11 cellular contexts compared by ENCODE assay signal in genomic region chr3:123758081-123758564, GRCh38.
A peak's percentile ranks its signal among the peaks of the same experiment; 100 is the strongest.
DNase-seq lines count a peak whose midpoint lies in the region; ATAC-seq and TF ChIP-seq lines count a peak whose summit lies in the region.
"Had no signal": no experiment of that assay in that cellular context is flagged by ENCODE, and none has a peak within 500 bp of the region (broad histone marks: within the 10 kb centered on the region; RNA-seq: fewer than 3 reads in every experiment).

No MANE protein-coding gene starts in this region.

- H3K4me3 ChIP-seq in AG10803 (ENCODE audit: low read length) (no peak overlapping the region), Panc1 (ENCODE audit: low read depth in 2 of 2, low read length in 2 of 2) (no peak overlapping the region), kidney epithelial cell (ENCODE audit: low read depth, low read length) (no peak overlapping the region)

- DNase-seq in AG10803 (ENCODE audit: low read depth): peak; percentile 97
- peak; percentile 99 for DNase-seq in M059J (ENCODE audit: low read depth)
- DNase-seq in Panc1 (ENCODE audit: low read depth, low spot score): no peak
- DNase-seq in kidney epithelial cell (ENCODE audit: low read depth): peak; percentile 69
- no peak for DNase-seq in hepatic stellate cell (ENCODE audit: low spot score)
- no peak for DNase-seq in HUDEP-2 (lab: John Stamatoyannopoulos, UW; ENCODE audit: unreplicated experiment in 76 of 76)
- no peak for DNase-seq in chondrocyte (ENCODE audit: low spot score)
- DNase-seq: activated naive CD4-positive, alpha-beta T cell treated with anti-CD3 and anti-CD28 coated beads, Interleukin-2, amount 50 U/mL, for 16 hours; H9; stimulated activated CD4-positive, alpha-beta T cell treated with anti-CD3 and anti-CD28 coated beads, Interleukin-4, amount 100 ng/mL, for 1 hour had no signal

- TF ChIP-seq CTCF in AG10803 (conservative IDR thresholded peaks at IDR 0.05; ENCODE audit: low read length) (no peak), Panc1 (IDR thresholded peaks at IDR 0.05) (no peak), kidney epithelial cell (IDR thresholded peaks at IDR 0.05; ENCODE audit: insufficient read depth, low read length, poor library complexity, severe bottlenecking) (no peak), chondrocyte (IDR thresholded peaks at IDR 0.05) (no peak)

- no peaks in the 10 kb centered on the region for H3K9me3 Mint-ChIP-seq in chondrocyte (ENCODE audit: low read depth)
- H3K9me3 Mint-ChIP-seq: H9 had no signal

- POLR2A ChIA-PET in Panc1 (lab: Charles Lee): interaction anchor here (0.7 kb wide), 1 partner anchor 157 kb away, joined by 5 read pairs; no protein-coding TSS in a partner anchor

- H3K36me3 Mint-ChIP-seq in chondrocyte (ENCODE audit: low read depth): peaks cover 2% of the 10 kb centered on the region

- ATAC-seq in Panc1 (peak; percentile 68; the same call in 1 of the 2 replicates), GM18505 (IDR thresholded peaks at IDR 0.05; ENCODE audit: unreplicated experiment) (no peak)

- H3K27ac ChIP-seq in Panc1 (ENCODE audit: low read length): no peak overlapping the region

- no TSS peak for BruUV-seq in Panc1 (replicated peaks; lab: Mats Ljungman, UMichigan)

- in situ Hi-C loops in Panc1 (cut with HindIII; ENCODE audit: low pct_unique_long_range_greater_than_20kb, low sequenced_read_pairs): no loop called here

- H3K27me3 Mint-ChIP-seq in chondrocyte (ENCODE audit: low read depth): no peaks in the 10 kb centered on the region

- H3K36me3 ChIP-seq in Panc1 (ENCODE audit: control insufficient read depth, insufficient read depth, low read length): no peaks in the 10 kb centered on the region
- no peaks in the 10 kb centered on the region for H3K36me3 ChIP-seq in kidney epithelial cell (ENCODE audit: control insufficient read depth, insufficient read depth, low read length)

- peaks cover 9% of the 10 kb centered on the region for H3K4me1 ChIP-seq in Panc1 (ENCODE audit: control insufficient read depth, insufficient read depth, low read length)

- no peak overlapping the region for H3K4me3 Mint-ChIP-seq in chondrocyte (ENCODE audit: unreplicated experiment)
- H3K4me3 Mint-ChIP-seq: H9 had no signal

- H3K27me3 ChIP-seq in Panc1 (ENCODE audit: control insufficient read depth, insufficient read depth, low read length): no peaks in the 10 kb centered on the region
- H3K27me3 ChIP-seq in kidney epithelial cell (ENCODE audit: control insufficient read depth, insufficient read depth, low read length): no peaks in the 10 kb centered on the region

- CTCF ChIA-PET in Panc1 (lab: Charles Lee): no interaction called here

- H3K9me3 ChIP-seq in Panc1 (ENCODE audit: control insufficient read depth, insufficient read depth, low read depth, low read length): no peaks in the 10 kb centered on the region

- TF ChIP-seq POLR2A in GM18505 (IDR thresholded peaks at IDR 0.05; ENCODE audit: borderline replicate concordance, extremely low read depth, insufficient read depth, insufficient read length): no peak

- intact Hi-C loops in Panc1 (cut with micrococcal nuclease; ENCODE audit: unreplicated experiment): no loop called here

- peaks cover 48% of the 10 kb centered on the region for H3K4me1 Mint-ChIP-seq in chondrocyte (ENCODE audit: low read depth)

- no peak overlapping the region for H3K27ac Mint-ChIP-seq in chondrocyte (ENCODE audit: unreplicated experiment)
- H3K27ac Mint-ChIP-seq: H9 had no signal

Comparison
In these comparisons a context has a peak if more than half of its experiments do, and no peak if none do; other contexts are left out.
1. DNase-seq: peak in AG10803 (single experiment), M059J (single experiment) and kidney epithelial cell (single experiment); none in Panc1 (single experiment), hepatic stellate cell (single experiment), HUDEP-2 (0 of 76) and chondrocyte (single experiment).